8 cellular contexts compared by ENCODE assay signal in the genomic region with DNA sequence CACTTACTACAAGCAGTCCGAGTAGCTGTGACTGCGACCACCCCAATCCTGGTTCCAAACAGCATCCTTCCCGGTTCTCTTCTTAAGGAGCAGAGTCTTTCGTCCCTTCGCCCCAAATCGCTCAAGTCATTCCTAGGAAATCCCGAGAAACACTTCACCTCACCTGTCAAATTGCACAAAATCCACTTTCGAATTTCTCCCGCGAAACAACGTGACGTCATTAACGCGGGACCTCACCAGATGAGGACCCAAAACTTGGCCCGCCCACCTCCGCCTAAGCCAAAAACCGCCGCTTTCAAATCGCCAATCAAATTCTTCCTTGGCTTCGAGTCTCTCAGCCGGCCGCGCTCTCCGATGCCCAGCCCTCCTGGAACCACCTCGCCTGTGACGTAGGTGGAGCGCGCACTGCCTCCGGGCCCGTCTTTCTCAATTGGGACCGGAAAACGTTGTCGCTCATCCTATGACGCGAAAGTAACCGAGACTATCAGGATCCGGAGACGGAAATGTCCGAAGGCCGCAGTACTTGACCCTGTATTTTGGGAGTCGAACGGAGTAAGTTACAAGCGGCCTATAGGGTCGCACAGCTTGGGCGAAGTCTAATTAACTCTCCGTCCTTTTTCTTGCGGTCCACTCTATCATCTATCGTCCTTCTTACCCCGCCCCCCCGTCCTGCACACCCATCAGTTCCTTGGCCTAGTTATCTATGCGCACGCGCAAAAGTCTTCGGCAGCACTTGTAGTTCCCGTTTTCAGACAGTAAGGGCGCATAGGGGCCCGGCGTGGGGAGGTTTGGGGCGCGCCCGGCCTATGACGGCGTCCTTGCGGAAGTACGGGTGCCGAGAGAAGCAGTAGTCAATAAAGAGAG. TPM values are rescaled to one million over a fixed set of nuclear protein-coding genes. Genes with fewer than 3 reads are reported as not detected.
DNase-seq lines count a peak whose midpoint lies in the region; ATAC-seq, FAIRE-seq and TF ChIP-seq lines count a peak whose summit lies in the region.

Gene LARP7, plus strand, starts transcription at position 456 of the 864 bp plus-strand sequence. CDS start 7,527 bp downstream, outside the sequence.
A gene with protein sequence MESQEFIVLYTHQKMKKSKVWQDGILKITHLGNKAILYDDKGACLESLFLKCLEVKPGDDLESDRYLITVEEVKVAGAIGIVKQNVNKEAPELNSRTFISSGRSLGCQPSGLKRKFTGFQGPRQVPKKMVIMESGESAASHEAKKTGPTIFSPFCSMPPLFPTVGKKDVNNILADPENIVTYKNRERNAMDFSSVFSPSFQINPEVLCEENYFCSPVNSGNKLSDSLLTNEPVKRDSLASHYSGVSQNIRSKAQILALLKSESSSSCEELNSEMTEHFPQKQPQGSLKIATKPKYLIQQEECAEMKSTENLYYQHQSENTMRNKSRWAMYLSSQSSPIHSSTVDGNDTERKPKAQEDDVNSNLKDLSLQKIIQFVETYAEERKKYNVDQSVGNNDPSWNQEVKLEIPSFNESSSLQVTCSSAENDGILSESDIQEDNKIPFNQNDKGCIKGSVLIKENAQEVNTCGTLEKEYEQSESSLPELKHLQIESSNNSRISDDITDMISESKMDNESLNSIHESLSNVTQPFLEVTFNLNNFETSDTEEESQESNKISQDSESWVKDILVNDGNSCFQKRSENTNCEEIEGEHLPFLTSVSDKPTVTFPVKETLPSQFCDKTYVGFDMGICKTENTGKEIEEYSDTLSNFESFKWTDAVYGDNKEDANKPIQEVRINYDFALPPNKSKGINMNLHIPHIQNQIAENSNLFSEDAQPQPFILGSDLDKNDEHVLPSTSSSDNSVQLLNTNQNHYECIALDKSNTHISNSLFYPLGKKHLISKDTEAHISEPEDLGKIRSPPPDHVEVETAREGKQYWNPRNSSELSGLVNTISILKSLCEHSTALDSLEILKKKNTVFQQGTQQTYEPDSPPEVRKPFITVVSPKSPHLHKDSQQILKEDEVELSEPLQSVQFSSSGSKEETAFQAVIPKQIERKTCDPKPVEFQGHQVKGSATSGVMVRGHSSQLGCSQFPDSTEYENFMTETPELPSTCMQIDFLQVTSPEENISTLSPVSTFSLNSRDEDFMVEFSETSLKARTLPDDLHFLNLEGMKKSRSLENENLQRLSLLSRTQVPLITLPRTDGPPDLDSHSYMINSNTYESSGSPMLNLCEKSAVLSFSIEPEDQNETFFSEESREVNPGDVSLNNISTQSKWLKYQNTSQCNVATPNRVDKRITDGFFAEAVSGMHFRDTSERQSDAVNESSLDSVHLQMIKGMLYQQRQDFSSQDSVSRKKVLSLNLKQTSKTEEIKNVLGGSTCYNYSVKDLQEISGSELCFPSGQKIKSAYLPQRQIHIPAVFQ (N-terminal part only) (minus strand): TSS at position 222 of the 864 bp plus-strand sequence. CDS start 3,733 bp downstream, outside the sequence.

- H3K4me3 Mint-ChIP-seq in brain: no peak within 1 kb of the TSS

- intact Hi-C loops in gastrocnemius medialis (cut with DNase I; ENCODE audit: low total_unique reads): loop anchor here (1.0 to 5.0 kb wide), 6 partner anchors 35 to 406 kb away; partner anchors contain the start of gene AP1AR

- no peak within 1 kb of the TSS for H3K27ac ChIP-seq in iPS DF 6.9 (ENCODE audit: low read length)
- peak within 1 kb of the TSS; percentile 87 to 93 (median 91) for H3K27ac ChIP-seq in gastrocnemius medialis

- H3K9me3 ChIP-seq in iPS DF 6.9 (ENCODE audit: control insufficient read depth, insufficient read depth, low read length) (no peaks in the 10 kb centered on the region), gastrocnemius medialis (no peaks in the 10 kb centered on the region)

- no peaks in the 10 kb centered on the region; the same call in 1 of the 2 replicates for H3K36me3 ChIP-seq in iPS DF 6.9 (ENCODE audit: control insufficient read depth, insufficient read depth, low read length)
- H3K36me3 ChIP-seq in gastrocnemius medialis: no peaks in the 10 kb centered on the region

- WGBS in iPS DF 6.9 (ENCODE audit: insufficient coverage, insufficient read length): no CpG with 5 or more reads among the region's 66 CpGs

- FAIRE-seq in TTC549 (lab: Jason Lieb, UNC): peak; percentile 98

- in situ Hi-C loops in gastrocnemius medialis (cut with MboI; ENCODE audit: low sequenced_read_pairs in 4 of 4): loop anchor here (5.0 to 25.0 kb wide), 3 partner anchors 125 to 300 kb away; no protein-coding TSS in a partner anchor

- TF ChIP-seq CTCF in brain (conservative IDR thresholded peaks at IDR 0.05): peak; percentile 77 to 84
- peak; percentile 92 to 100 (median 99) for TF ChIP-seq CTCF in gastrocnemius medialis (IDR thresholded peaks at IDR 0.05 in 4 of 5, conservative IDR thresholded peaks at IDR 0.05 in 1 of 5)

- no peaks in the 10 kb centered on the region for H3K27me3 Mint-ChIP-seq in brain

- peak; percentile 97 for DNase-seq in A172 (ENCODE audit: low spot score)
- peak; percentile 88 for DNase-seq in NCI-H2107 (lab: John Stamatoyannopoulos, UW)
- DNase-seq in iPS DF 6.9 (ENCODE audit: low read depth, low spot score): peak; percentile 99
- peak; percentile 97 to 98 for DNase-seq in gastrocnemius medialis

- peak; percentile 49 to 52 for TF ChIP-seq POLR2A in gastrocnemius medialis (IDR thresholded peaks at IDR 0.05)

- ATAC-seq in GM18519 (IDR thresholded peaks at IDR 0.05; ENCODE audit: low FRiP score, unreplicated experiment) (peak; percentile 70), HG03060 (IDR thresholded peaks at IDR 0.05; ENCODE audit: low read depth, unreplicated experiment) (peak; percentile 66), gastrocnemius medialis (peak; percentile 96 to 97)

- H3K4me1 ChIP-seq in iPS DF 6.9 (ENCODE audit: control insufficient read depth, insufficient read depth, low read length): no peaks in the 10 kb centered on the region
- H3K4me1 ChIP-seq in gastrocnemius medialis: peaks cover 34 to 41% of the 10 kb centered on the region in 2 donors

- H3K4me3 ChIP-seq in iPS DF 6.9 (ENCODE audit: low read length): peak within 1 kb of the TSS; percentile 79; the same call in 1 of the 2 replicates
- H3K4me3 ChIP-seq in gastrocnemius medialis: peak within 1 kb of the TSS; percentile 66 to 86 (median 72)

- peak within 1 kb of the TSS in 1 of 5 experiments; percentile 52 for H3K27ac Mint-ChIP-seq in brain

- no peaks in the 10 kb centered on the region for H3K9me3 Mint-ChIP-seq in brain

- H3K27me3 ChIP-seq in iPS DF 6.9 (ENCODE audit: control insufficient read depth, insufficient read depth, low read length): no peaks in the 10 kb centered on the region
- H3K27me3 ChIP-seq in gastrocnemius medialis: no peaks in the 10 kb centered on the region

- H3K36me3 Mint-ChIP-seq in brain: peaks cover 4% of the 10 kb centered on the region

- H3K4me1 Mint-ChIP-seq in brain: peaks cover 39% of the 10 kb centered on the region

RNA-seq across cellular contexts. Expression of gene LARP7, which starts in this region (rescaled TPM):
- total RNA-seq in A172 (2014; rRNA removed; shearing (Covaris generic)): 48.6 and 52.6 TPM in 2 replicates
- 6.9 TPM for polyA plus RNA-seq in brain (ENCODE audit: insufficient read depth, low read depth, low replicate concordance)
- 10 to 100 TPM; 28.5 to 40.3 (median 31.3) TPM for total RNA-seq in gastrocnemius medialis

RNA-seq across cellular contexts. Expression of the second gene that starts in this region (rescaled TPM):
- total RNA-seq in A172 (2014; rRNA removed; shearing (Covaris generic)): 23.1 and 23.5 TPM in 2 replicates
- 0.78 TPM for polyA plus RNA-seq in brain (ENCODE audit: insufficient read depth, low read depth, low replicate concordance)
- 1 to 10 TPM in 3 of 4 donors, under 1 TPM in 1; 0.55 to 2.9 (median 1.8) TPM for total RNA-seq in gastrocnemius medialis
